8 cellular contexts compared by ENCODE assay signal in the genomic region with DNA sequence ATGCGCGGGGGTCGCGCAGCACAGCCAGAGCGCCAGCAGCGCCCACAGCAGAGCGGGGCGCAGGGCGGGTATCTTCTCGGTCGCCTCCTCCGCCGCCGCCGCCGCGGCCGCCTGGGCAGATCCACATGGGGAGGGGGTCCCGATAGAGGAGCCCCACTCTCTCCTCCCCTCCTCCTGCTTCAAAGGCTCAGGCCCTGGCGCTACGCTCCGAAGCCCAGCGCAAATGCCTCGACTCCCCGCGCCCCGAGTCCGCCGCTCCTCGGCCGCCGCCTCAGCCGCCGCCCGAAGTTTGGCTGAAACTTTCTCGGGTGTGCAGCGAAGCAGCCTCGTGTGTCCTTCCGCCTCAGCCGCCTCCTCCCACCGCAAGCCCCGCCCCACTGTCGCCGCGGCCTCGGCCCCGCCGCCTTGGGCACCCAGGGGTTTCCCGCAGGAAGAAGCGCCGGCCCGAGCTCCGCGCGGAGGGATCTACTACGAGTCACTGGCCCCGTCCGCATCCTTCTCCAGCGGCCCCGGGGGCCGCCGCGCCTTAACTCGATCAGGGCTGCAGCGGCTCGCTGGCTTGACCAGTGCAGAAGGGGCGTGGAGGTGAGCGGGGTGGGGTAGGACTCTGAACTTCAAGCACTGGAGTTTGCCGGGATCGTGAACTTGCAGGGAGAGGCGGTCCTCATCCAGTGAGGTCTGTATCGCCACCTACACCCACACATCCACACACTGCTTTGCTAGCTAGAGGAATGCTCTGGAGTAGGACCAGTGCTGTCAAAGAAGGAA. TPM values are rescaled to one million over a fixed set of nuclear protein-coding genes. Genes with fewer than 3 reads are reported as not detected.
DNase-seq lines count a peak whose midpoint lies in the region; ATAC-seq and TF ChIP-seq lines count a peak whose summit lies in the region.
"Not testable (repeated sequence)": the region's sequence is repeated elsewhere in the genome, so short reads cannot be mapped to it uniquely, and the experiment has no call there.

TSS of gene NOTCH2NLA (minus strand) at position 312 of the 768 bp plus-strand sequence. CDS start 39,684 bp downstream, outside the sequence.

- H3K27me3 ChIP-seq in AG04450 (ENCODE audit: control insufficient read depth, insufficient read depth, low read length); HAP-1 (ENCODE audit: low read depth); neuronal stem cell (ENCODE audit: control insufficient read depth in 3 of 3, insufficient read depth in 3 of 3, low read depth in 1 of 3, low read length in 3 of 3): not testable (repeated sequence)

- H4K8ac ChIP-seq in neuronal stem cell (ENCODE audit: low read depth, low read length), result not testable (repeated sequence)

- H3K23ac ChIP-seq in neuronal stem cell (ENCODE audit: low read depth, low read length, poor library complexity), result not testable (repeated sequence)

- peak within 1 kb of the TSS; percentile 77 for H3K9ac ChIP-seq in neuronal stem cell (ENCODE audit: low read depth, low read length, poor library complexity)

- not testable (repeated sequence) for H3K4me1 ChIP-seq in HAP-1; neuronal stem cell (ENCODE audit: control insufficient read depth in 2 of 2, insufficient read depth in 1 of 2, low read depth in 1 of 2, low read length in 2 of 2)

- H3K4ac ChIP-seq in neuronal stem cell (ENCODE audit: low read length), result not testable (repeated sequence)

- H2BK5ac ChIP-seq in neuronal stem cell (ENCODE audit: low read length), result not testable (repeated sequence)

- not testable (repeated sequence) for H3K79me1 ChIP-seq in neuronal stem cell (ENCODE audit: low read depth, low read length)

- WGBS in neuronal stem cell (ENCODE audit: extremely low coverage in 2 of 2, insufficient read length in 2 of 2, insufficient replicate concordance in 1 of 2), 2 donors, result no CpG with 5 or more reads among the region's 72 CpGs

- H2BK12ac ChIP-seq in neuronal stem cell (ENCODE audit: low read length), result not testable (repeated sequence)

- intact Hi-C loops in left ventricle myocardium superior (cut with micrococcal nuclease), result not testable (repeated sequence)

- H2AK5ac ChIP-seq in neuronal stem cell (ENCODE audit: low read depth, low read length), result not testable (repeated sequence)

- not testable (repeated sequence) for H4K91ac ChIP-seq in neuronal stem cell (ENCODE audit: low read depth, low read length, poor library complexity)

- H3K4me2 ChIP-seq in neuronal stem cell (ENCODE audit: insufficient read depth, low read length, poor library complexity, severe bottlenecking), result peak within 1 kb of the TSS; percentile 45

- CTCF ChIA-PET in AG04450 (lab: Charles Lee); RWPE1 (lab: Yijun Ruan, JAX): not testable (repeated sequence)

- POLR2A ChIA-PET in AG04450 (lab: Yijun Ruan, JAX); RWPE1 (lab: Yijun Ruan, JAX; ENCODE audit: low non-redundant PET): not testable (repeated sequence)

- TF ChIP-seq CTCF in AG04450 (IDR thresholded peaks at IDR 0.05; ENCODE audit: low read depth, low read length); RWPE1 (conservative IDR thresholded peaks at IDR 0.05; ENCODE audit: low read depth); cardiac fibroblast (IDR thresholded peaks at IDR 0.05; ENCODE audit: low read depth, low read length): not testable (repeated sequence)

- in situ Hi-C loops in HAP-1 (cut with MboI; ENCODE audit: low sequenced_read_pairs), result not testable (repeated sequence)

- peak within 1 kb of the TSS; percentile 68 for H2AFZ ChIP-seq in neuronal stem cell (ENCODE audit: low read length)

- peak; percentile 66 for ATAC-seq in left ventricle myocardium superior

- not testable (repeated sequence) for H3K14ac ChIP-seq in neuronal stem cell (ENCODE audit: low read length)

- peak within 1 kb of the TSS; percentile 76 for H3K18ac ChIP-seq in neuronal stem cell (ENCODE audit: low read length)

- not testable (repeated sequence) for H2BK120ac ChIP-seq in neuronal stem cell (ENCODE audit: low read depth, low read length)

- H3K9me3 ChIP-seq in AG04450 (ENCODE audit: control insufficient read depth, insufficient read depth, low read length); HAP-1; neuronal stem cell (replicated peaks in 1 of 2; ENCODE audit: control insufficient read depth in 2 of 2, insufficient read depth in 1 of 2, low read depth in 1 of 2, low read length in 2 of 2): not testable (repeated sequence)

- H3K36me3 ChIP-seq in HAP-1 (replicated peaks); neuronal stem cell (replicated peaks in 1 of 2; ENCODE audit: control insufficient read depth in 2 of 2, insufficient read depth in 2 of 2, low read length in 2 of 2): not testable (repeated sequence)

- peak within 1 kb of the TSS; percentile 56 for H3K4me3 ChIP-seq in AG04450 (ENCODE audit: low read depth, low read length)
- H3K4me3 ChIP-seq in HAP-1, result peak within 1 kb of the TSS; percentile 43
- peak within 1 kb of the TSS; percentile 54 for H3K4me3 ChIP-seq in cardiac fibroblast (replicated peaks in 1 of 2; ENCODE audit: low read depth in 2 of 2, low read length in 2 of 2)
- H3K4me3 ChIP-seq in neuronal stem cell (ENCODE audit: low read length in 2 of 2), result peak within 1 kb of the TSS; percentile 48 to 81

- not testable (repeated sequence) for H2BK15ac ChIP-seq in neuronal stem cell (ENCODE audit: low read length)

- not testable (repeated sequence) for H3K27ac ChIP-seq in AG04450 (ENCODE audit: low read depth, low read length); neuronal stem cell (replicated peaks; ENCODE audit: low read length)
- peak within 1 kb of the TSS; percentile 79 for H3K27ac ChIP-seq in RWPE1

- DNase-seq in AG04450 (ENCODE audit: low read depth, low spot score); RWPE1 (ENCODE audit: low spot score); cardiac fibroblast (ENCODE audit: low read depth in 2 of 2); neuronal stem cell (ENCODE audit: low spot score): not testable (repeated sequence)
- DNase-seq in HAP-1 (ENCODE audit: low spot score in 2 of 2) (peak; percentile 1 to 12), left ventricle myocardium superior (peak; percentile 37)
- peak; percentile 42 for DNase-seq in activated CD8-positive, alpha-beta memory T cell treated with anti-CD3 and anti-CD28 coated beads, Interleukin-2, amount 50 U/mL, for 4 hours
- DNase-seq in stimulated activated CD8-positive, alpha-beta memory T cell treated with anti-CD3 and anti-CD28 coated beads, Interleukin-12 subunit alpha, Interleukin-12 subunit beta, amount 100 ng/mL, for 4 hours (ENCODE audit: low read depth), result peak; percentile 39

RNA-seq across cellular contexts. Expression of gene NOTCH2NLA, which starts in this region (rescaled TPM):
- 33.5 and 35.8 TPM in 2 replicates for polyA plus RNA-seq in AG04450 (2011; rRNA removed)
- 168 and 181 TPM in 2 replicates for polyA minus RNA-seq in AG04450 (2011; rRNA and poly(A)+ RNA removed)
- total RNA-seq in left ventricle myocardium superior, result 6.6 TPM
- polyA plus RNA-seq in neuronal stem cell (2013, experiment 1 of 2), result 5.9 TPM
- 5.9 TPM for polyA plus RNA-seq in neuronal stem cell (2013, experiment 2 of 2)
